8 cellular contexts compared by ENCODE assay signal in genomic region chr12:123106640-123107359, GRCh38. TPM values are rescaled to one million over a fixed set of nuclear protein-coding genes. Genes with fewer than 3 reads are reported as not detected.
DNase-seq lines count a peak whose midpoint lies in the region; ATAC-seq and TF ChIP-seq lines count a peak whose summit lies in the region.

No MANE protein-coding gene starts in this region.

- DNase-seq in HL-60 (ENCODE audit: low read depth in 1 of 2, low spot score in 1 of 2) (peak; percentile 73 to 78), WTC11 (ENCODE audit: low spot score) (no peak), dorsolateral prefrontal cortex (no peak), medulla oblongata (ENCODE audit: extremely low spot score) (no peak), HuH-7.5 (ENCODE audit: low spot score) (no peak), uterus (no peak), kidney glomerular epithelial cell (lab: John Stamatoyannopoulos, UW) (no peak)
- DNase-seq in stimulated activated CD4-positive, alpha-beta T cell treated with anti-CD3 and anti-CD28 coated beads, Interleukin-2, amount 100 ng/mL, for 4 hours (ENCODE audit: low read depth), result peak; percentile 19

- POLR2A ChIA-PET in WTC11 (lab: Charles Lee), result no interaction called here

- CTCF ChIA-PET in WTC11 (lab: Charles Lee), result interaction anchor here (0.6 to 1.3 kb wide), 4 partner anchors 20 to 131 kb away, joined by 3 to 5 read pairs (median 4); no protein-coding TSS in a partner anchor

- no peaks in the 10 kb centered on the region for H3K9me3 Mint-ChIP-seq in WTC11

- ATAC-seq in WTC11, result no peak

- H3K4me3 ChIP-seq in HL-60 (replicated peaks; ENCODE audit: insufficient read depth, low read length) (no peak overlapping the region), dorsolateral prefrontal cortex (no peak overlapping the region), uterus (no peak overlapping the region)

- no peak overlapping the region for H3K4me3 Mint-ChIP-seq in WTC11

- H3K27ac ChIP-seq in HL-60 (replicated peaks) (peak overlapping the region; percentile 70), dorsolateral prefrontal cortex (peak overlapping the region in 57 of 59 donors; percentile 2 to 95 (median 77)), uterus (peak overlapping the region in 1 of 2 donors; percentile 11)

- peaks cover 59% of the 10 kb centered on the region for H3K4me1 Mint-ChIP-seq in WTC11

- intact Hi-C loops in dorsolateral prefrontal cortex (cut with DNase I), result no loop called here
- intact Hi-C loops in uterus (cut with DNase I; ENCODE audit: low total_unique reads), result no loop called here

- H3K9me3 ChIP-seq in uterus, result no peaks in the 10 kb centered on the region

- H3K27ac Mint-ChIP-seq in WTC11, result 0 out of 2 replicates have a peak overlapping the region, but pooled peaks have one; percentile 17

- no peaks in the 10 kb centered on the region; the same call in 1 of the 2 replicates for H3K27me3 Mint-ChIP-seq in WTC11 (ENCODE audit: low read depth)

- H3K27me3 ChIP-seq in HL-60 (ENCODE audit: insufficient read depth, poor library complexity, severe bottlenecking) (no peaks in the 10 kb centered on the region), dorsolateral prefrontal cortex (no peaks in the 10 kb centered on the region), uterus (no peaks in the 10 kb centered on the region)

- no peak for TF ChIP-seq POLR2A in uterus (IDR thresholded peaks at IDR 0.05)

- no peaks in the 10 kb centered on the region for H3K36me3 Mint-ChIP-seq in WTC11

- H3K36me3 ChIP-seq in uterus, result no peaks in the 10 kb centered on the region

- TF ChIP-seq CTCF in HL-60 (IDR thresholded peaks at IDR 0.05; ENCODE audit: insufficient read depth, low read length), result no peak
- no peak for TF ChIP-seq CTCF in WTC11 (IDR thresholded peaks at IDR 0.05)
- TF ChIP-seq CTCF in dorsolateral prefrontal cortex (IDR thresholded peaks at IDR 0.05 in 54 of 56, conservative IDR thresholded peaks at IDR 0.05 in 2 of 56; ENCODE audit: low read depth in 1 of 56, partially characterized antibody in 56 of 56), result no peak
- TF ChIP-seq CTCF in uterus (IDR thresholded peaks at IDR 0.05), result no peak

- no peaks in the 10 kb centered on the region for H3K4me1 ChIP-seq in uterus

TF ChIP-seq in WTC11, 78 proteins besides CTCF, POLR2A, EP300 and RAD21:
- TF ChIP-seq, protein P1, sequence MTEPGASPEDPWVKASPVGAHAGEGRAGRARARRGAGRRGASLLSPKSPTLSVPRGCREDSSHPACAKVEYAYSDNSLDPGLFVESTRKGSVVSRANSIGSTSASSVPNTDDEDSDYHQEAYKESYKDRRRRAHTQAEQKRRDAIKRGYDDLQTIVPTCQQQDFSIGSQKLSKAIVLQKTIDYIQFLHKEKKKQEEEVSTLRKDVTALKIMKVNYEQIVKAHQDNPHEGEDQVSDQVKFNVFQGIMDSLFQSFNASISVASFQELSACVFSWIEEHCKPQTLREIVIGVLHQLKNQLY (CRISPR knock-in tag; IDR thresholded peaks at IDR 0.05), result no peak
- TF ChIP-seq RELA (CRISPR knock-in tag; IDR thresholded peaks at IDR 0.05; ENCODE audit: borderline replicate concordance), result no peak
- no peak for TF ChIP-seq SMAD4 (CRISPR knock-in tag; IDR thresholded peaks at IDR 0.05)
- no peak for TF ChIP-seq E2F5 (CRISPR knock-in tag; IDR thresholded peaks at IDR 0.05)
- TF ChIP-seq, protein P2, sequence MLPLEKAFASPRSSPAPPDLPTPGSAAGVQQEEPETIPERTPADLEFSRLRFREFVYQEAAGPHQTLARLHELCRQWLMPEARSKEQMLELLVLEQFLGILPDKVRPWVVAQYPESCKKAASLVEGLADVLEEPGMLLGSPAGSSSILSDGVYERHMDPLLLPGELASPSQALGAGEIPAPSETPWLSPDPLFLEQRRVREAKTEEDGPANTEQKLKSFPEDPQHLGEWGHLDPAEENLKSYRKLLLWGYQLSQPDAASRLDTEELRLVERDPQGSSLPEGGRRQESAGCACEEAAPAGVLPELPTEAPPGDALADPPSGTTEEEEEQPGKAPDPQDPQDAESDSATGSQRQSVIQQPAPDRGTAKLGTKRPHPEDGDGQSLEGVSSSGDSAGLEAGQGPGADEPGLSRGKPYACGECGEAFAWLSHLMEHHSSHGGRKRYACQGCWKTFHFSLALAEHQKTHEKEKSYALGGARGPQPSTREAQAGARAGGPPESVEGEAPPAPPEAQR (CRISPR knock-in tag; IDR thresholded peaks at IDR 0.05), result no peak
- TF ChIP-seq, protein P3, sequence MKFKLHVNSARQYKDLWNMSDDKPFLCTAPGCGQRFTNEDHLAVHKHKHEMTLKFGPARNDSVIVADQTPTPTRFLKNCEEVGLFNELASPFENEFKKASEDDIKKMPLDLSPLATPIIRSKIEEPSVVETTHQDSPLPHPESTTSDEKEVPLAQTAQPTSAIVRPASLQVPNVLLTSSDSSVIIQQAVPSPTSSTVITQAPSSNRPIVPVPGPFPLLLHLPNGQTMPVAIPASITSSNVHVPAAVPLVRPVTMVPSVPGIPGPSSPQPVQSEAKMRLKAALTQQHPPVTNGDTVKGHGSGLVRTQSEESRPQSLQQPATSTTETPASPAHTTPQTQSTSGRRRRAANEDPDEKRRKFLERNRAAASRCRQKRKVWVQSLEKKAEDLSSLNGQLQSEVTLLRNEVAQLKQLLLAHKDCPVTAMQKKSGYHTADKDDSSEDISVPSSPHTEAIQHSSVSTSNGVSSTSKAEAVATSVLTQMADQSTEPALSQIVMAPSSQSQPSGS (CRISPR knock-in tag; IDR thresholded peaks at IDR 0.05; ENCODE audit: borderline replicate concordance, low read depth), result no peak
- no peak for TF ChIP-seq SP1 (CRISPR knock-in tag; conservative IDR thresholded peaks at IDR 0.05)
- TF ChIP-seq NR3C1 (CRISPR knock-in tag; conservative IDR thresholded peaks at IDR 0.05; ENCODE audit: low read depth), result no peak
- TF ChIP-seq, protein P4, sequence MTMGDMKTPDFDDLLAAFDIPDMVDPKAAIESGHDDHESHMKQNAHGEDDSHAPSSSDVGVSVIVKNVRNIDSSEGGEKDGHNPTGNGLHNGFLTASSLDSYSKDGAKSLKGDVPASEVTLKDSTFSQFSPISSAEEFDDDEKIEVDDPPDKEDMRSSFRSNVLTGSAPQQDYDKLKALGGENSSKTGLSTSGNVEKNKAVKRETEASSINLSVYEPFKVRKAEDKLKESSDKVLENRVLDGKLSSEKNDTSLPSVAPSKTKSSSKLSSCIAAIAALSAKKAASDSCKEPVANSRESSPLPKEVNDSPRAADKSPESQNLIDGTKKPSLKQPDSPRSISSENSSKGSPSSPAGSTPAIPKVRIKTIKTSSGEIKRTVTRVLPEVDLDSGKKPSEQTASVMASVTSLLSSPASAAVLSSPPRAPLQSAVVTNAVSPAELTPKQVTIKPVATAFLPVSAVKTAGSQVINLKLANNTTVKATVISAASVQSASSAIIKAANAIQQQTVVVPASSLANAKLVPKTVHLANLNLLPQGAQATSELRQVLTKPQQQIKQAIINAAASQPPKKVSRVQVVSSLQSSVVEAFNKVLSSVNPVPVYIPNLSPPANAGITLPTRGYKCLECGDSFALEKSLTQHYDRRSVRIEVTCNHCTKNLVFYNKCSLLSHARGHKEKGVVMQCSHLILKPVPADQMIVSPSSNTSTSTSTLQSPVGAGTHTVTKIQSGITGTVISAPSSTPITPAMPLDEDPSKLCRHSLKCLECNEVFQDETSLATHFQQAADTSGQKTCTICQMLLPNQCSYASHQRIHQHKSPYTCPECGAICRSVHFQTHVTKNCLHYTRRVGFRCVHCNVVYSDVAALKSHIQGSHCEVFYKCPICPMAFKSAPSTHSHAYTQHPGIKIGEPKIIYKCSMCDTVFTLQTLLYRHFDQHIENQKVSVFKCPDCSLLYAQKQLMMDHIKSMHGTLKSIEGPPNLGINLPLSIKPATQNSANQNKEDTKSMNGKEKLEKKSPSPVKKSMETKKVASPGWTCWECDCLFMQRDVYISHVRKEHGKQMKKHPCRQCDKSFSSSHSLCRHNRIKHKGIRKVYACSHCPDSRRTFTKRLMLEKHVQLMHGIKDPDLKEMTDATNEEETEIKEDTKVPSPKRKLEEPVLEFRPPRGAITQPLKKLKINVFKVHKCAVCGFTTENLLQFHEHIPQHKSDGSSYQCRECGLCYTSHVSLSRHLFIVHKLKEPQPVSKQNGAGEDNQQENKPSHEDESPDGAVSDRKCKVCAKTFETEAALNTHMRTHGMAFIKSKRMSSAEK (CRISPR knock-in tag; IDR thresholded peaks at IDR 0.05; ENCODE audit: borderline replicate concordance), result no peak
- no peak for TF ChIP-seq ZNF396 (CRISPR knock-in tag; IDR thresholded peaks at IDR 0.05; ENCODE audit: borderline replicate concordance)

RNA-seq across cellular contexts. Expression of gene PITPNM2, which starts 44.1 kb away (rescaled TPM):
- total RNA-seq in WTC11 (2021) (4.8 to 8.2 TPM (median 7.4 TPM) in 3 replicates), dorsolateral prefrontal cortex (10 to 100 TPM; 20.9 to 89.8 (median 62.6) TPM), uterus (10 to 100 TPM in 1 of 4 donors, 1 to 10 TPM in 2, under 1 TPM in 1; 0.59 to 35.1 (median 4.2) TPM)

Comparison
In these comparisons a context has a peak if more than half of its experiments do, and no peak if none do; other contexts are left out.
1. DNase-seq: peak in HL-60 (2 of 2) and stimulated activated CD4-positive, alpha-beta T cell treated with anti-CD3 and anti-CD28 coated beads, Interleukin-2, amount 100 ng/mL, for 4 hours (single experiment); none in WTC11 (single experiment), dorsolateral prefrontal cortex (0 of 10), medulla oblongata (single experiment), HuH-7.5 (single experiment), uterus (0 of 2) and kidney glomerular epithelial cell (single experiment).